Comparison of ENCODE assay signal across 13 cellular contexts in the genomic region with DNA sequence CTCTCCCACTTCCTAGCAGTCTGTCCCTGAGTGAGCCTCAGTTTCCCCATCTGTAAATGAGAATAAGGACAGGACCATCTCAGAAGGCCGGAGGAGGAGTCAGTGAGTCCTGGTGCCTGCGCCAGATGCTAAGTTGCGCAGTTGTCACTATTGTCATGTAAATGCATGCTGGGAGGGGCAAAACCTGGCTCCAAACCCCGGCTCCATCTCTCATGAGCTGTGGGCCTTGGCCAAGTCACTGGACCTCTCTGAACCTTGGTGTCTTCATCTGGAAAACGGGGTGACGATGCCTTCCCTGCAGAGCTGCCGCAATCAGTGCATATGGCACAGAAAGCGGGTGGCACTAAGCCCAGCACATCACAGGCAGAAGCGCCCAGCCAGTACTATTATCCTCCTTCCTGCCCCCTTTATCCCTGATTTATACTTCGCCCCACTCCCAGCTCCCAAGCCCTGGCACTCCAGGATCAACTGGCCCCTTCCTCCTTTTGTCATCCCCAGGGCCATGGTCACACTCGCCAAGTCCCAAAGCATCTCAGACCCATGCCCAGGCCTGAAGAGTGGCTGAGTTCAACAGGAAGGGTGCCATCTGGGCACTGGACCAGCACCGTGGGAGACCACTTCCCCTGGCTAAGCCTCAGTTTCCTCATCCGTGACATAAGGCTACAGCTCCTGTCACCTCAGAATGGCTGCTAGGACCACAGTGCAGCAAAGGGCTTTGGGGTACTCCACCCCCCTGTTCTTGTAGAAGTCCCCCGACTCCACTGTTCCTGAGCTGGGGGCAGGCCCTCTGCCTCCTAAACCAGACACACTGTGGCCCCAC. TPM values are rescaled to one million over a fixed set of nuclear protein-coding genes. Genes with fewer than 3 reads are reported as not detected.
DNase-seq lines count a peak whose midpoint lies in the region; TF ChIP-seq lines count a peak whose summit lies in the region.
"Had no signal": no experiment of that assay in that cellular context is flagged by ENCODE, and none has a peak within 500 bp of the region (broad histone marks: within the 10 kb centered on the region; RNA-seq: fewer than 3 reads in every experiment).

No MANE protein-coding gene starts in this region.

- no peaks in the 10 kb centered on the region for H3K9me2 ChIP-seq in hepatocyte (replicated peaks; ENCODE audit: insufficient read depth)

- H3K36me3 ChIP-seq in ascending aorta (no peaks in the 10 kb centered on the region), hepatocyte (replicated peaks; ENCODE audit: insufficient read depth, low read depth) (no peaks in the 10 kb centered on the region)
- H3K36me3 ChIP-seq: tibial artery had no signal

- TF ChIP-seq CTCF in ascending aorta (IDR thresholded peaks at IDR 0.05) (no peak), hepatocyte (IDR thresholded peaks at IDR 0.05; ENCODE audit: poor library complexity) (no peak)

- H4K20me1 ChIP-seq in hepatocyte (ENCODE audit: insufficient read depth, poor library complexity, severe bottlenecking), result no peaks in the 10 kb centered on the region

- H3K4me3 Mint-ChIP-seq in activated naive CD4-positive, alpha-beta T cell treated with anti-CD3 and anti-CD28 coated beads, Interleukin-2, amount 50 U/mL, for 24 hours, result no peak overlapping the region
- H3K4me3 Mint-ChIP-seq: T-helper 1 cell treated with Interleukin-12 subunit alpha and Interleukin-12 subunit beta and Interleukin-4 antibody, amounts not matched to agents 30 μg/mL and 1 μg/mL, for 36 hours had no signal

- H3K27me3 Mint-ChIP-seq in activated naive CD4-positive, alpha-beta T cell treated with anti-CD3 and anti-CD28 coated beads, Interleukin-2, amount 50 U/mL, for 24 hours, result no peaks in the 10 kb centered on the region

- intact Hi-C loops in ascending aorta (cut with DNase I), result no loop called here
- intact Hi-C loops in posterior vena cava (cut with DNase I), result no loop called here

- H2AFZ ChIP-seq in hepatocyte, result no peak overlapping the region

- no peaks in the 10 kb centered on the region for H3K9me3 Mint-ChIP-seq in activated naive CD4-positive, alpha-beta T cell treated with anti-CD3 and anti-CD28 coated beads, Interleukin-2, amount 50 U/mL, for 24 hours
- H3K9me3 Mint-ChIP-seq: dendritic cell treated with granulocyte-macrophage colony-stimulating factor and Interleukin-4, amounts not matched to agents 40 ng/mL and 50 ng/mL, for 4 days; T-helper 1 cell treated with Interleukin-12 subunit alpha and Interleukin-12 subunit beta and Interleukin-4 antibody, amounts not matched to agents 30 μg/mL and 1 μg/mL, for 36 hours had no signal

- peaks cover 6 to 32% of the 10 kb centered on the region in 2 donors for H3K4me1 ChIP-seq in ascending aorta
- H3K4me1 ChIP-seq in hepatocyte (ENCODE audit: insufficient read depth), result peaks cover 23% of the 10 kb centered on the region

- H3K9me3 ChIP-seq in ascending aorta (no peaks in the 10 kb centered on the region), hepatocyte (ENCODE audit: low read depth) (no peaks in the 10 kb centered on the region)
- H3K9me3 ChIP-seq: tibial artery had no signal

- 89% methylated on average over 14 of the region's 14 CpGs for WGBS in hepatocyte (ENCODE audit: low lambda C conversion rate, missing lambda C conversion rate)

- H3K27ac Mint-ChIP-seq in activated naive CD4-positive, alpha-beta T cell treated with anti-CD3 and anti-CD28 coated beads, Interleukin-2, amount 50 U/mL, for 24 hours, result peak overlapping the region; percentile 49
- H3K27ac Mint-ChIP-seq: dendritic cell treated with granulocyte-macrophage colony-stimulating factor and Interleukin-4, amounts not matched to agents 40 ng/mL and 50 ng/mL, for 4 days; T-helper 1 cell treated with Interleukin-12 subunit alpha and Interleukin-12 subunit beta and Interleukin-4 antibody, amounts not matched to agents 30 μg/mL and 1 μg/mL, for 36 hours had no signal

- H3K4me1 Mint-ChIP-seq in activated naive CD4-positive, alpha-beta T cell treated with anti-CD3 and anti-CD28 coated beads, Interleukin-2, amount 50 U/mL, for 24 hours, result peaks cover 46% of the 10 kb centered on the region

- H3K36me3 Mint-ChIP-seq in activated naive CD4-positive, alpha-beta T cell treated with anti-CD3 and anti-CD28 coated beads, Interleukin-2, amount 50 U/mL, for 24 hours, result no peaks in the 10 kb centered on the region

- H3K4me3 ChIP-seq in ascending aorta (peak overlapping the region in 1 of 2 donors; percentile 86), hepatocyte (no peak overlapping the region), skin epidermis (peak overlapping the region in 4 of 7 experiments; percentile 44 to 58 (median 50))

- H3K4me2 ChIP-seq in hepatocyte, result peak overlapping the region; percentile 98

- H3K27me3 ChIP-seq in ascending aorta (no peaks in the 10 kb centered on the region), hepatocyte (no peaks in the 10 kb centered on the region)

- no peak for DNase-seq in activated naive CD4-positive, alpha-beta T cell treated with anti-CD3 and anti-CD28 coated beads, Interleukin-2, amount 50 U/mL, for 16 hours
- DNase-seq in ascending aorta (ENCODE audit: low spot score in 2 of 2) (no peak), hepatocyte (ENCODE audit: low spot score) (no peak), NCI-H226 (no peak), globus pallidus (ENCODE audit: low spot score) (no peak), posterior vena cava (ENCODE audit: low spot score) (no peak)
- DNase-seq: ACHN; NK-92 treated with Interleukin-12 subunit alpha and Interleukin-12 subunit beta, amount 100 ng/mL, for 24 hours; tibial artery had no signal

- H3K79me2 ChIP-seq in hepatocyte, result no peaks in the 10 kb centered on the region

- H3K27ac ChIP-seq in ascending aorta (peak overlapping the region; percentile 37 to 58), hepatocyte (no peak overlapping the region), skin epidermis (peak overlapping the region in 5 of 21 experiments; percentile 1 to 67 (median 38))

RNA-seq across cellular contexts. Expression of gene PLEKHG5, which starts 4.3 kb away (rescaled TPM):
- total RNA-seq in ascending aorta (11.4 TPM), hepatocyte (11.6 and 13.3 TPM in 2 replicates), posterior vena cava (10 to 100 TPM in 1 of 2 donors, 1 to 10 TPM in 1; 8.9 to 13.0 TPM)
- polyA plus RNA-seq in hepatocyte, result 9.3 and 11.5 TPM in 2 replicates

RNA-seq across cellular contexts. Expression of gene TNFRSF25, which starts 29.8 kb away (rescaled TPM):
- total RNA-seq in ascending aorta, result 18.0 TPM
- 4.8 and 14.0 TPM in 2 replicates for total RNA-seq in hepatocyte
- polyA plus RNA-seq in hepatocyte, result 7.1 and 16.9 TPM in 2 replicates
- 1 to 10 TPM; 7.0 to 9.2 TPM for total RNA-seq in posterior vena cava

RNA-seq across cellular contexts. Expression of gene NOL9, which starts 58.6 kb away (rescaled TPM):
- total RNA-seq in ascending aorta, result 31.0 TPM
- total RNA-seq in hepatocyte, result 21.6 and 25.1 TPM in 2 replicates
- 7.8 and 13.7 TPM in 2 replicates for polyA plus RNA-seq in hepatocyte
- 10 to 100 TPM; 21.2 to 23.9 TPM for total RNA-seq in posterior vena cava

RNA-seq across cellular contexts. Expression of gene TAS1R1, which starts 59.4 kb away (rescaled TPM):
- total RNA-seq in ascending aorta, result not detected
- total RNA-seq in hepatocyte, result not detected in 2 replicates
- polyA plus RNA-seq in hepatocyte, result not detected in 2 replicates
- not detected for total RNA-seq in posterior vena cava
